In the genomic region with DNA sequence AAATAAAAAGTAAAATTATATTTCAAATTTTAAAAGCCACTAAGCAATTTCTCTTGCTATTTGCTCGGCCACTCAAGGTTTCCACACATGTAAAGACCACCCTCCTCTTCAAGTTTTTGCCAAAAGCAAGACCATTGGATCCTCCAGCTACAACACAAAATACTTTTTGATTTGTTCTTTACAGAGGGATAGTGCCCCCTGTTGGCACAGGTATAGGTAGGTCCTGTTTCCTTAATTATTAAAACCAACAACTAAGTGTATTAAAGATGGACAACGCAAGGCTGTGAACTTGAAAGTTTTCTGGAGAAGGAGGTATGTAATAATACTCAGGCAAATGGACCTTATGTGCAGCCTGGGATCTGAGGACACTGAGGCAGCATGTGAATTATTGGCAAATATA, we compare ENCODE assay signal across 1 cellular context.
TF ChIP-seq lines count a peak whose summit lies in the region.

No MANE protein-coding gene starts in this region.

TF ChIP-seq in GM23338, 12 proteins besides CTCF, POLR2A, EP300 and RAD21:
- no peak for TF ChIP-seq ZNF462 (CRISPR knock-in tag; IDR thresholded peaks at IDR 0.05)
- TF ChIP-seq POLR2AphosphoS5 (IDR thresholded peaks at IDR 0.05; ENCODE audit: low read depth), result no peak
- TF ChIP-seq, protein P1, sequence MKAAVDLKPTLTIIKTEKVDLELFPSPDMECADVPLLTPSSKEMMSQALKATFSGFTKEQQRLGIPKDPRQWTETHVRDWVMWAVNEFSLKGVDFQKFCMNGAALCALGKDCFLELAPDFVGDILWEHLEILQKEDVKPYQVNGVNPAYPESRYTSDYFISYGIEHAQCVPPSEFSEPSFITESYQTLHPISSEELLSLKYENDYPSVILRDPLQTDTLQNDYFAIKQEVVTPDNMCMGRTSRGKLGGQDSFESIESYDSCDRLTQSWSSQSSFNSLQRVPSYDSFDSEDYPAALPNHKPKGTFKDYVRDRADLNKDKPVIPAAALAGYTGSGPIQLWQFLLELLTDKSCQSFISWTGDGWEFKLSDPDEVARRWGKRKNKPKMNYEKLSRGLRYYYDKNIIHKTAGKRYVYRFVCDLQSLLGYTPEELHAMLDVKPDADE (IDR thresholded peaks at IDR 0.05), result no peak
- no peak for TF ChIP-seq JUNB (IDR thresholded peaks at IDR 0.05; ENCODE audit: unreplicated experiment)
- no peak for TF ChIP-seq ZNF114 (CRISPR knock-in tag; IDR thresholded peaks at IDR 0.05)
- no peak for TF ChIP-seq NANOG (IDR thresholded peaks at IDR 0.05; ENCODE audit: borderline replicate concordance)
- TF ChIP-seq CREB1 (CRISPR knock-in tag; IDR thresholded peaks at IDR 0.05; ENCODE audit: low read depth), result no peak
- no peak for TF ChIP-seq ZNF331 (CRISPR knock-in tag; IDR thresholded peaks at IDR 0.05; ENCODE audit: low read depth)
- no peak for TF ChIP-seq STAT1 (IDR thresholded peaks at IDR 0.05; ENCODE audit: unreplicated experiment)
- TF ChIP-seq EZH2 (IDR thresholded peaks at IDR 0.05; ENCODE audit: low read depth, unreplicated experiment), result no peak
- TF ChIP-seq REST (IDR thresholded peaks at IDR 0.05; ENCODE audit: unreplicated experiment), result no peak
- no peak for TF ChIP-seq EZH2phosphoT487 (IDR thresholded peaks at IDR 0.05; ENCODE audit: unreplicated experiment)
